In genomic region chr7:100778061-100778621, GRCh38 we compare ENCODE assay signal across 1 cellular context.
TF ChIP-seq lines count a peak whose summit lies in the region.

No MANE protein-coding gene starts in this region.

TF ChIP-seq in HepG2, 621 proteins besides CTCF, POLR2A, EP300 and RAD21:
- TF ChIP-seq ADNP (CRISPR knock-in tag; IDR thresholded peaks at IDR 0.05) (no peak), ZNF101 (CRISPR knock-in tag; IDR thresholded peaks at IDR 0.05; ENCODE audit: borderline replicate concordance, low read depth) (no peak), PHF8 (CRISPR knock-in tag; IDR thresholded peaks at IDR 0.05) (no peak), CEBPB (IDR thresholded peaks at IDR 0.05; ENCODE audit: borderline replicate concordance, low read depth, low read length) (peak; percentile 41; the same call in 1 of the 2 replicates), AFF4 (CRISPR knock-in tag; IDR thresholded peaks at IDR 0.05) (no peak), SIX1 (CRISPR knock-in tag; IDR thresholded peaks at IDR 0.05; ENCODE audit: borderline replicate concordance) (no peak), ZNF75D (CRISPR knock-in tag; IDR thresholded peaks at IDR 0.05; ENCODE audit: borderline replicate concordance) (no peak), ZNF562 (CRISPR knock-in tag; IDR thresholded peaks at IDR 0.05; ENCODE audit: borderline replicate concordance) (no peak), CEBPG (CRISPR knock-in tag; IDR thresholded peaks at IDR 0.05) (peak; percentile 57), ZNF747 (CRISPR knock-in tag; IDR thresholded peaks at IDR 0.05; ENCODE audit: borderline replicate concordance) (no peak), ZNF558 (CRISPR knock-in tag; IDR thresholded peaks at IDR 0.05; ENCODE audit: borderline replicate concordance) (no peak)
- TF ChIP-seq, protein P1, sequence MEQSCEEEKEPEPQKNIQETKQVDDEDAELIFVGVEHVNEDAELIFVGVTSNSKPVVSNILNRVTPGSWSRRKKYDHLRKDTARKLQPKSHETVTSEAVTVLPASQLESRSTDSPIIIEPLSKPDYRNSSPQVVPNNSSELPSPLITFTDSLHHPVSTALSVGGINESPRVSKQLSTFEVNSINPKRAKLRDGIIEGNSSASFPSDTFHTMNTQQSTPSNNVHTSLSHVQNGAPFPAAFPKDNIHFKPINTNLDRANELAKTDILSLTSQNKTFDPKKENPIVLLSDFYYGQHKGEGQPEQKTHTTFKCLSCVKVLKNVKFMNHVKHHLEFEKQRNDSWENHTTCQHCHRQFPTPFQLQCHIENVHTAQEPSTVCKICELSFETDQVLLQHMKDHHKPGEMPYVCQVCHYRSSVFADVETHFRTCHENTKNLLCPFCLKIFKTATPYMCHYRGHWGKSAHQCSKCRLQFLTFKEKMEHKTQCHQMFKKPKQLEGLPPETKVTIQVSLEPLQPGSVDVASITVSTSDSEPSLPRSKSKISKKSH (CRISPR knock-in tag; IDR thresholded peaks at IDR 0.05; ENCODE audit: borderline replicate concordance) = no peak
- TF ChIP-seq, protein P2, sequence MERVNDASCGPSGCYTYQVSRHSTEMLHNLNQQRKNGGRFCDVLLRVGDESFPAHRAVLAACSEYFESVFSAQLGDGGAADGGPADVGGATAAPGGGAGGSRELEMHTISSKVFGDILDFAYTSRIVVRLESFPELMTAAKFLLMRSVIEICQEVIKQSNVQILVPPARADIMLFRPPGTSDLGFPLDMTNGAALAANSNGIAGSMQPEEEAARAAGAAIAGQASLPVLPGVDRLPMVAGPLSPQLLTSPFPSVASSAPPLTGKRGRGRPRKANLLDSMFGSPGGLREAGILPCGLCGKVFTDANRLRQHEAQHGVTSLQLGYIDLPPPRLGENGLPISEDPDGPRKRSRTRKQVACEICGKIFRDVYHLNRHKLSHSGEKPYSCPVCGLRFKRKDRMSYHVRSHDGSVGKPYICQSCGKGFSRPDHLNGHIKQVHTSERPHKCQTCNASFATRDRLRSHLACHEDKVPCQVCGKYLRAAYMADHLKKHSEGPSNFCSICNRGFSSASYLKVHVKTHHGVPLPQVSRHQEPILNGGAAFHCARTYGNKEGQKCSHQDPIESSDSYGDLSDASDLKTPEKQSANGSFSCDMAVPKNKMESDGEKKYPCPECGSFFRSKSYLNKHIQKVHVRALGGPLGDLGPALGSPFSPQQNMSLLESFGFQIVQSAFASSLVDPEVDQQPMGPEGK (CRISPR knock-in tag; IDR thresholded peaks at IDR 0.05) = no peak
- TF ChIP-seq, protein P3, sequence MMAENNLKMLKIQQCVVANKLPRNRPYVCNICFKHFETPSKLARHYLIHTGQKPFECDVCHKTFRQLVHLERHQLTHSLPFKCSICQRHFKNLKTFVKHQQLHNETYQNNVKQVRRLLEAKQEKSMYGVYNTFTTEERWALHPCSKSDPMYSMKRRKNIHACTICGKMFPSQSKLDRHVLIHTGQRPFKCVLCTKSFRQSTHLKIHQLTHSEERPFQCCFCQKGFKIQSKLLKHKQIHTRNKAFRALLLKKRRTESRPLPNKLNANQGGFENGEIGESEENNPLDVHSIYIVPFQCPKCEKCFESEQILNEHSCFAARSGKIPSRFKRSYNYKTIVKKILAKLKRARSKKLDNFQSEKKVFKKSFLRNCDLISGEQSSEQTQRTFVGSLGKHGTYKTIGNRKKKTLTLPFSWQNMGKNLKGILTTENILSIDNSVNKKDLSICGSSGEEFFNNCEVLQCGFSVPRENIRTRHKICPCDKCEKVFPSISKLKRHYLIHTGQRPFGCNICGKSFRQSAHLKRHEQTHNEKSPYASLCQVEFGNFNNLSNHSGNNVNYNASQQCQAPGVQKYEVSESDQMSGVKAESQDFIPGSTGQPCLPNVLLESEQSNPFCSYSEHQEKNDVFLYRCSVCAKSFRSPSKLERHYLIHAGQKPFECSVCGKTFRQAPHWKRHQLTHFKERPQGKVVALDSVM (CRISPR knock-in tag; IDR thresholded peaks at IDR 0.05) = 0 out of 2 replicates have a peak, but pooled peaks have one; percentile 17
